8 cellular contexts compared by ENCODE assay signal in genomic region chr3:125140817-125141595, GRCh38.
DNase-seq lines count a peak whose midpoint lies in the region; ATAC-seq, FAIRE-seq and TF ChIP-seq lines count a peak whose summit lies in the region.

No MANE protein-coding gene starts in this region.

- H3K9me3 ChIP-seq in aorta (ENCODE audit: control insufficient read depth, low read length), result no peaks in the 10 kb centered on the region

- peaks cover 3 to 4% of the 10 kb centered on the region in 2 donors for H3K4me1 ChIP-seq in aorta (ENCODE audit: control insufficient read depth in 1 of 2, insufficient read depth in 2 of 2, low read length in 2 of 2)

- peaks cover 2% of the 10 kb centered on the region for H3K36me3 Mint-ChIP-seq in activated naive CD8-positive, alpha-beta T cell
- H3K36me3 Mint-ChIP-seq in natural killer cell, result no peaks in the 10 kb centered on the region

- peaks cover 34% of the 10 kb centered on the region for H3K4me1 Mint-ChIP-seq in activated naive CD8-positive, alpha-beta T cell (ENCODE audit: low read depth)
- H3K4me1 Mint-ChIP-seq in natural killer cell, result peaks cover 49 to 70% of the 10 kb centered on the region in 2 donors

- peak overlapping the region; percentile 68 for H3K4me3 Mint-ChIP-seq in activated naive CD8-positive, alpha-beta T cell
- peak overlapping the region; percentile 86 for H3K4me3 Mint-ChIP-seq in natural killer cell

- in situ Hi-C loops in GM13976 (cut with MboI; ENCODE audit: low sequenced_read_pairs, unreplicated experiment), result no loop called here

- no peaks in the 10 kb centered on the region for H3K27me3 Mint-ChIP-seq in activated naive CD8-positive, alpha-beta T cell
- no peaks in the 10 kb centered on the region for H3K27me3 Mint-ChIP-seq in natural killer cell (ENCODE audit: low read depth in 2 of 2)

- no peak for TF ChIP-seq CTCF in GM13976 (IDR thresholded peaks at IDR 0.05; ENCODE audit: borderline replicate concordance, control extremely low read depth, extremely low read depth, insufficient read depth, missing control alignments)
- no peak for TF ChIP-seq CTCF in natural killer cell (IDR thresholded peaks at IDR 0.05)

- DNase-seq in GM13976 (ENCODE audit: low spot score), result peak; percentile 51
- DNase-seq in natural killer cell, result no peak
- DNase-seq in NCI-H524 treated with DMSO at 0.1 percent for 48 hours (lab: John Stamatoyannopoulos, UW), result no peak
- no peak for DNase-seq in stimulated activated CD4-positive, alpha-beta T cell treated with anti-CD3 and anti-CD28 coated beads, Interleukin-4, amount 100 ng/mL, for 1 hour
- no peak for DNase-seq in frontal cortex (ENCODE audit: low spot score in 2 of 2)
- DNase-seq in aorta, result no peak

- no peak for FAIRE-seq in frontal cortex (lab: Jason Lieb, UNC)

- H3K36me3 ChIP-seq in aorta (ENCODE audit: control insufficient read depth in 1 of 2, insufficient read depth in 2 of 2, low read length in 1 of 2), result no peaks in the 10 kb centered on the region

- ATAC-seq in HG02623 (IDR thresholded peaks at IDR 0.05; ENCODE audit: unreplicated experiment) (peak; percentile 13), natural killer cell (no peak), aorta (ENCODE audit: low FRiP score) (no peak)

- H3K9me3 Mint-ChIP-seq in activated naive CD8-positive, alpha-beta T cell (ENCODE audit: low read depth), result no peaks in the 10 kb centered on the region
- H3K9me3 Mint-ChIP-seq in natural killer cell, result no peaks in the 10 kb centered on the region

- intact Hi-C loops in natural killer cell (cut with micrococcal nuclease) (loop anchor here (1.0 to 10.0 kb wide), 5 partner anchors 89 to 294 kb away; partner anchors contain the start of gene ZNF148), aorta (cut with DNase I) (loop anchor here in 1 of 2 donors (5.0 kb wide), 1 partner anchor 94 kb away; no protein-coding TSS in a partner anchor)

- 52 to 56% methylated on average over 19 of the region's 19 CpGs for WGBS in aorta, 2 donors

- no peak overlapping the region for H3K27ac Mint-ChIP-seq in activated naive CD8-positive, alpha-beta T cell
- H3K27ac Mint-ChIP-seq in natural killer cell, result peak overlapping the region; percentile 84 to 95

- no peaks in the 10 kb centered on the region for H3K27me3 ChIP-seq in aorta (ENCODE audit: control insufficient read depth in 1 of 2, insufficient read depth in 2 of 2, low read length in 1 of 2)

- H3K4me3 ChIP-seq in aorta (ENCODE audit: low read length in 2 of 2), result peak overlapping the region in 1 of 2 donors; percentile 18

- H3K27ac ChIP-seq in aorta (ENCODE audit: low read depth in 1 of 2, low read length in 2 of 2), result peak overlapping the region in 1 of 2 donors; percentile 94
